In the genomic region with DNA sequence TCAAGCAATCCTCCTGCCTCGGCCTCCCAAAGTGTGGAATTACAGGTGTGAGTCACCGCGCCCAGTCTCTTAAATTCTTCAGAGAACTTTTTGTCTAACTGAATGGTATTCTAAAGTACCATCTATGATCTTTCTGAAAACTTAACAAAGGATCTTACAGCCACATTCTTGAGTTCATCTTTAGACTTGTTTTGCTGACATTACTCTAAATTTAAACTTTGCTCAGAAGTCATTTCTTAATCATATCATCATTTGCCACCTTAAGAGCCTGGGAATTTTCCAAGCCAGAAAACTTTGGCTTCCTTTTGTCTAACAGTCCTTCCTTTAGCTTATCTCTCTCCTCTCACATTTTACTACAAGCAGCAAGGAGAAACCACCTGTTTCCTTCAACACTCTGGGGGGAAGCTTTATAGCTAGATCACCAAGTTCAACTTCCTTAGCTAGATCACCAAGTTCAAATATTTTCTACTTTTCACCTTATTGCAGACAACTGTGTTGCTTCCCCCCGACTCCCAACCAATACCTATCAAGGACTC, we compare ENCODE assay signal across 21 cellular contexts. TPM values are rescaled to one million over a fixed set of nuclear protein-coding genes. Genes with fewer than 3 reads are reported as not detected.
DNase-seq lines count a peak whose midpoint lies in the region; ATAC-seq, FAIRE-seq and TF ChIP-seq lines count a peak whose summit lies in the region.
"Had no signal": no experiment of that assay in that cellular context is flagged by ENCODE, and none has a peak within 500 bp of the region (broad histone marks: within the 10 kb centered on the region; RNA-seq: fewer than 3 reads in every experiment).

No MANE protein-coding gene starts in this region.

- H3K27ac ChIP-seq in K562 (ENCODE audit: extremely low read depth, low read depth, low read length) (no peak overlapping the region), neural progenitor cell (no peak overlapping the region), esophagus squamous epithelium (no peak overlapping the region)
- H3K27ac ChIP-seq: RWPE1, SJCRH30 had no signal

- POLR2A ChIA-PET in K562 (lab: Yijun Ruan, JAX), result interaction anchor here (0.7 to 1.3 kb wide), 3 partner anchors 13 to 18 kb away, joined by 3 to 5 read pairs (median 3); no protein-coding TSS in a partner anchor

- TF ChIP-seq RAD21 in K562 (CRISPR knock-in tag; conservative IDR thresholded peaks at IDR 0.05 in 1 of 2, IDR thresholded peaks at IDR 0.05 in 1 of 2), result no peak

- no peaks in the 10 kb centered on the region for H4K20me1 ChIP-seq in K562 (replicated peaks; ENCODE audit: control insufficient read depth, insufficient read depth, low read length)
- H4K20me1 ChIP-seq in neural progenitor cell (ENCODE audit: low read depth), result no peaks in the 10 kb centered on the region

- no peak overlapping the region for H3K9ac ChIP-seq in K562 (ENCODE audit: insufficient read depth in 1 of 2, low read depth in 2 of 2, low read length in 2 of 2)
- H3K9ac ChIP-seq in neural progenitor cell, result no peak overlapping the region

- H3K27me3 Mint-ChIP-seq in neural progenitor cell (ENCODE audit: insufficient read depth, low read depth), result peaks cover 1% of the 10 kb centered on the region

- H3K4me1 ChIP-seq in K562 (replicated peaks in 1 of 2; ENCODE audit: control insufficient read depth in 2 of 2, insufficient read depth in 2 of 2, low read length in 2 of 2) (peaks cover 0 to 9% of the 10 kb centered on the region in 2 experiments; a peak in 3 of 5 replicates), neural progenitor cell (no peaks in the 10 kb centered on the region), esophagus squamous epithelium (peaks cover 0 to 7% (median 0%) of the 10 kb centered on the region in 3 donors)
- H3K4me1 ChIP-seq: BE2C, SJCRH30 had no signal

- TF ChIP-seq CTCF in K562 (IDR thresholded peaks at IDR 0.05 in 2 of 3, conservative IDR thresholded peaks at IDR 0.05 in 1 of 3; ENCODE audit: insufficient read depth in 2 of 3, low read depth in 1 of 3, low read length in 3 of 3), result no peak
- no peak for TF ChIP-seq CTCF in neural progenitor cell (IDR thresholded peaks at IDR 0.05)
- TF ChIP-seq CTCF in esophagus squamous epithelium (IDR thresholded peaks at IDR 0.05), result no peak

- peaks cover 9% of the 10 kb centered on the region for H3F3A ChIP-seq in neural progenitor cell (ENCODE audit: low read depth)

- peaks cover 10% of the 10 kb centered on the region for H3K4me1 Mint-ChIP-seq in neural progenitor cell

- intact Hi-C loops in K562 (cut with micrococcal nuclease) (no loop called here), esophagus squamous epithelium (cut with DNase I) (no loop called here)

- no TSS peak for BruUV-seq in K562 (replicated peaks; lab: Mats Ljungman, UMichigan)

- H3K36me3 ChIP-seq in K562 (ENCODE audit: control insufficient read depth, insufficient read depth, low read length) (no peaks in the 10 kb centered on the region), neural progenitor cell (no peaks in the 10 kb centered on the region), esophagus squamous epithelium (no peaks in the 10 kb centered on the region)
- H3K36me3 ChIP-seq: BE2C, SJCRH30 had no signal

- peak; percentile 88 for DNase-seq in CMK (ENCODE audit: low read depth)
- peak; percentile 86 to 88 for DNase-seq in Kasumi-1 (lab: John Stamatoyannopoulos, UW)
- peak in 1 of 4 experiments; percentile 20 for DNase-seq in K562 (ENCODE audit: extremely low read depth in 1 of 4, low spot score in 3 of 4)
- DNase-seq in neural progenitor cell (ENCODE audit: low spot score), result no peak
- no peak for DNase-seq in CD1c-positive myeloid dendritic cell (ENCODE audit: extremely low spot score)
- DNase-seq in SW480 (ENCODE audit: low spot score), result no peak
- no peak for DNase-seq in esophagus squamous epithelium (lab: John Stamatoyannopoulos, UW)
- DNase-seq: 8988T; BE2C; CD8-positive, alpha-beta memory T cell; HFFc6; NCI-H1436; NCI-H2029; NCI-H2171; NCI-H446 treated with DMSO at 0.1 percent for 48 hours; NK-92 treated with Interleukin-12 subunit alpha and Interleukin-12 subunit beta, amount 100 ng/mL, for 24 hours; SJCRH30 had no signal

- CTCF ChIA-PET in K562 (lab: Yijun Ruan, JAX; ENCODE audit: low intra/inter-chr PET ratio), result no interaction called here

- no peak for TF ChIP-seq EP300 in K562 (IDR thresholded peaks at IDR 0.05; ENCODE audit: low read length)

- 16% methylated on average over 4 of the region's 4 CpGs for WGBS in K562 (ENCODE audit: insufficient coverage, low coverage, missing lambda C conversion rate)
- WGBS in esophagus squamous epithelium, 2 donors, result 70 to 79% methylated on average over 4 of the region's 4 CpGs

- H3K4me2 ChIP-seq in K562 (ENCODE audit: insufficient read depth, low read length) (no peak overlapping the region), neural progenitor cell (no peak overlapping the region)

- no peak for FAIRE-seq in K562 (lab: Jason Lieb, UNC)
- FAIRE-seq: GM12892, HepG2 had no signal

- TF ChIP-seq POLR2A in K562 (conservative IDR thresholded peaks at IDR 0.05), result no peak
- no peak for TF ChIP-seq POLR2A in esophagus squamous epithelium (IDR thresholded peaks at IDR 0.05)

- H3K4me3 ChIP-seq in K562 (no peak overlapping the region), neural progenitor cell (no peak overlapping the region), esophagus squamous epithelium (no peak overlapping the region)
- H3K4me3 ChIP-seq: SJCRH30 had no signal

- peak overlapping the region; percentile 11 for H3K27ac Mint-ChIP-seq in neural progenitor cell
- H3K27ac Mint-ChIP-seq: HFFc6 had no signal

- no peak overlapping the region for H3K4me3 Mint-ChIP-seq in neural progenitor cell
- H3K4me3 Mint-ChIP-seq: CD8-positive, alpha-beta memory T cell; HFFc6 had no signal

- no peak overlapping the region for H2AFZ ChIP-seq in K562 (ENCODE audit: low read depth, low read length)
- no peak overlapping the region for H2AFZ ChIP-seq in neural progenitor cell (replicated peaks)

- ATAC-seq in K562 (no peak), GM19463 (IDR thresholded peaks at IDR 0.05; ENCODE audit: unreplicated experiment) (no peak)
- ATAC-seq: HepG2 had no signal

- no peaks in the 10 kb centered on the region for H3K36me3 Mint-ChIP-seq in neural progenitor cell
- H3K36me3 Mint-ChIP-seq: CD8-positive, alpha-beta memory T cell had no signal

- H3K9me1 ChIP-seq in K562 (ENCODE audit: control insufficient read depth, insufficient read depth, low read length), result no peaks in the 10 kb centered on the region

- no peaks in the 10 kb centered on the region for H3K79me2 ChIP-seq in K562 (ENCODE audit: control insufficient read depth, insufficient read depth, low read length)
- no peaks in the 10 kb centered on the region for H3K79me2 ChIP-seq in neural progenitor cell (ENCODE audit: low read depth)

- H3K9me3 Mint-ChIP-seq in neural progenitor cell, result peaks cover 11% of the 10 kb centered on the region
- H3K9me3 Mint-ChIP-seq: CD8-positive, alpha-beta memory T cell had no signal

- peaks cover 22 to 27% of the 10 kb centered on the region in 2 experiments; a peak in 4 of 5 replicates for H3K27me3 ChIP-seq in K562 (ENCODE audit: control insufficient read depth in 2 of 2, insufficient read depth in 2 of 2, low read length in 2 of 2)
- H3K27me3 ChIP-seq in neural progenitor cell, result peaks cover 9% of the 10 kb centered on the region
- H3K27me3 ChIP-seq in esophagus squamous epithelium, result peaks cover 0 to 5% (median 0%) of the 10 kb centered on the region in 4 donors
- H3K27me3 ChIP-seq: BE2C, SJCRH30 had no signal

- H3K9me3 ChIP-seq in K562 (replicated peaks; ENCODE audit: control insufficient read depth, insufficient read depth, low read depth, low read length) (no peaks in the 10 kb centered on the region), neural progenitor cell (ENCODE audit: low read depth) (no peaks in the 10 kb centered on the region), esophagus squamous epithelium (peaks cover 0 to 8% (median 0%) of the 10 kb centered on the region in 3 donors)
- H3K9me3 ChIP-seq: BE2C, SJCRH30 had no signal

- in situ Hi-C loops in K562 (cut with MboI), result no loop called here

TF ChIP-seq in K562, 482 proteins besides CTCF, POLR2A, EP300 and RAD21 (continues in another document):
- TF ChIP-seq CBFA2T2 (conservative IDR thresholded peaks at IDR 0.05), result peak; percentile 32; the same call in 1 of the 2 replicates
- no peak for TF ChIP-seq SIRT6 (IDR thresholded peaks at IDR 0.05; ENCODE audit: low read depth, low read length)
- TF ChIP-seq POLR2H (tag; IDR thresholded peaks at IDR 0.05; ENCODE audit: low read depth), result no peak

RNA-seq across cellular contexts. Expression of a gene that starts 5.4 kb away (rescaled TPM):
- 0.35 and 0.51 TPM in 2 replicates for total RNA-seq in K562 (2011; cell fraction: chromatin; rRNA removed; ENCODE audit: low replicate concordance)
- total RNA-seq in K562 (2011; cell fraction: nucleolus; rRNA removed), result 0.17 and 0.26 TPM in 2 replicates
- total RNA-seq in K562 (2011; cell fraction: nucleoplasm; rRNA removed), result 0.15 and 0.38 TPM in 2 replicates
- total RNA-seq in K562 (2014; rRNA removed) (0.05 and 0.08 TPM in 2 replicates), K562 (2014; rRNA removed; fragmentation: Illumina TruSeq; extraction: Trizol) (0.11 and 0.29 TPM in 2 replicates), K562 (2015; rRNA removed; fragmentation: Illumina TruSeq; extraction: Trizol) (0.11 and 0.14 TPM in 2 replicates), K562 (2021) (0.22 and 0.31 TPM in 2 replicates), neural progenitor cell (ENCODE audit: low replicate concordance) (10.4 and 15.9 TPM in 2 replicates), esophagus squamous epithelium (1 to 10 TPM; 2.4 to 6.1 (median 2.8) TPM)
- polyA plus RNA-seq in K562 (2011; rRNA removed) (0.64 and 2.0 TPM in 2 replicates), K562 (2014; fragmentation: Illumina TruSeq; extraction: Trizol) (0.09 and 0.22 TPM in 2 replicates), K562 (2014; fragmentation: Nextera tagmentation; extraction: Ambion mirVana) (under 1 TPM; 0.01 TPM), K562 (2014; rRNA removed) (0.08 and 0.09 TPM in 2 replicates)
- polyA plus RNA-seq in K562 (2011; cell fraction: cytosol; rRNA removed), result 0.19 and 0.72 TPM in 2 replicates
- 0.09 and 0.80 TPM in 2 replicates for polyA plus RNA-seq in K562 (2011; cell fraction: nucleus; rRNA removed)
- polyA plus RNA-seq in K562 (2012), result 0.08 and 0.17 TPM in 2 replicates
- 0.39 and 3.8 TPM in 2 replicates for polyA minus RNA-seq in K562 (2011; rRNA and poly(A)+ RNA removed)
- 0.29 and 1.1 TPM in 2 replicates for polyA minus RNA-seq in K562 (2011; cell fraction: cytosol; rRNA and poly(A)+ RNA removed)
- 0.27 and 0.67 TPM in 2 replicates for polyA minus RNA-seq in K562 (2011; cell fraction: nucleus; rRNA and poly(A)+ RNA removed)
- polyA plus RNA-seq: CD8-positive, alpha-beta memory T cell had no signal

Comparison
In these comparisons a context has a peak if more than half of its experiments do, and no peak if none do; other contexts are left out.
1. DNase-seq: peak in CMK (single experiment) and Kasumi-1 (2 of 2); none in neural progenitor cell (single experiment), CD1c-positive myeloid dendritic cell (single experiment), SW480 (single experiment) and esophagus squamous epithelium (single experiment).